In genomic region chr7:63114371-63114985, GRCh38 we compare ENCODE assay signal across 17 cellular contexts.
DNase-seq lines count a peak whose midpoint lies in the region; ATAC-seq, FAIRE-seq and TF ChIP-seq lines count a peak whose summit lies in the region.
"Had no signal": no experiment of that assay in that cellular context is flagged by ENCODE, and none has a peak within 500 bp of the region (broad histone marks: within the 10 kb centered on the region; RNA-seq: fewer than 3 reads in every experiment).

No MANE protein-coding gene starts in this region.

- FAIRE-seq in D721Med (lab: Jason Lieb, UNC): no peak
- FAIRE-seq: GM12892, GM19239 had no signal

- no peaks in the 10 kb centered on the region for H3K27me3 Mint-ChIP-seq in chondrocyte (ENCODE audit: low read depth)
- H3K27me3 Mint-ChIP-seq in stimulated activated memory B cell treated with anti-CD40 and anti-IgM and Interleukin-4, amounts not matched to agents 10 μg/mL and 1 μg/mL and 100 μg/mL, for 72 hours: no peaks in the 10 kb centered on the region
- H3K27me3 Mint-ChIP-seq: B cell; CD4-positive, alpha-beta memory T cell; IgD-negative memory B cell had no signal

- H3K36me3 ChIP-seq in BLaER1: no peaks in the 10 kb centered on the region

- H3K4me3 ChIP-seq in BLaER1: 0 out of 2 replicates have a peak overlapping the region, but pooled peaks have one; percentile 11
- H3K4me3 ChIP-seq: GM23338 had no signal

- peak; percentile 57 for ATAC-seq in stimulated activated memory B cell treated with anti-CD40 and anti-IgM and Interleukin-4, amounts not matched to agents 10 μg/mL and 1 μg/mL and 100 μg/mL, for 72 hours
- ATAC-seq in GM21360 (IDR thresholded peaks at IDR 0.05; ENCODE audit: unreplicated experiment) (no peak), GM21528 (IDR thresholded peaks at IDR 0.05; ENCODE audit: low FRiP score, unreplicated experiment) (no peak)
- ATAC-seq: GM23338 had no signal

- no peaks in the 10 kb centered on the region for H3K4me1 Mint-ChIP-seq in chondrocyte (ENCODE audit: low read depth)
- no peaks in the 10 kb centered on the region for H3K4me1 Mint-ChIP-seq in stimulated activated memory B cell treated with anti-CD40 and anti-IgM and Interleukin-4, amounts not matched to agents 10 μg/mL and 1 μg/mL and 100 μg/mL, for 72 hours
- H3K4me1 Mint-ChIP-seq: B cell, GM23338, H9, IgD-negative memory B cell had no signal

- no peak overlapping the region for H3K27ac Mint-ChIP-seq in chondrocyte (ENCODE audit: unreplicated experiment)
- H3K27ac Mint-ChIP-seq in stimulated activated memory B cell treated with anti-CD40 and anti-IgM and Interleukin-4, amounts not matched to agents 10 μg/mL and 1 μg/mL and 100 μg/mL, for 72 hours: no peak overlapping the region
- H3K27ac Mint-ChIP-seq: B cell; CD4-positive, alpha-beta memory T cell; GM23338; H9; IgD-negative memory B cell had no signal

- no peak overlapping the region for H3K27ac ChIP-seq in BLaER1
- H3K27ac ChIP-seq: C4-2B had no signal

- peaks cover 47% of the 10 kb centered on the region for H3K9me3 Mint-ChIP-seq in chondrocyte (ENCODE audit: low read depth)
- peaks cover 9% of the 10 kb centered on the region for H3K9me3 Mint-ChIP-seq in stimulated activated memory B cell treated with anti-CD40 and anti-IgM and Interleukin-4, amounts not matched to agents 10 μg/mL and 1 μg/mL and 100 μg/mL, for 72 hours

- peaks cover 2% of the 10 kb centered on the region for H3K36me3 Mint-ChIP-seq in chondrocyte (ENCODE audit: low read depth)
- no peaks in the 10 kb centered on the region for H3K36me3 Mint-ChIP-seq in stimulated activated memory B cell treated with anti-CD40 and anti-IgM and Interleukin-4, amounts not matched to agents 10 μg/mL and 1 μg/mL and 100 μg/mL, for 72 hours
- H3K36me3 Mint-ChIP-seq: IgD-negative memory B cell had no signal

- no peak for TF ChIP-seq CTCF in GM20000 (IDR thresholded peaks at IDR 0.05; ENCODE audit: extremely low read depth, missing control alignments)
- TF ChIP-seq CTCF in chondrocyte (IDR thresholded peaks at IDR 0.05): no peak
- TF ChIP-seq CTCF in D721Med (IDR thresholded peaks at IDR 0.05; ENCODE audit: insufficient read depth, missing control alignments): no peak

- no peaks in the 10 kb centered on the region for H4K20me1 ChIP-seq in BLaER1

- H3K4me3 Mint-ChIP-seq in chondrocyte (ENCODE audit: unreplicated experiment): no peak overlapping the region
- no peak overlapping the region for H3K4me3 Mint-ChIP-seq in stimulated activated memory B cell treated with anti-CD40 and anti-IgM and Interleukin-4, amounts not matched to agents 10 μg/mL and 1 μg/mL and 100 μg/mL, for 72 hours
- H3K4me3 Mint-ChIP-seq: B cell; CD4-positive, alpha-beta memory T cell; GM23338; H9; IgD-negative memory B cell had no signal

- no peaks in the 10 kb centered on the region for H3K27me3 ChIP-seq in BLaER1

- no peaks in the 10 kb centered on the region for H3K4me1 ChIP-seq in BLaER1

- no peak overlapping the region for H3K4me2 ChIP-seq in BLaER1
- H3K4me2 ChIP-seq: GM23338 had no signal

- DNase-seq in GM20000 (ENCODE audit: low spot score) (peak; percentile 35), chondrocyte (ENCODE audit: low spot score) (peak; percentile 96), D721Med (ENCODE audit: insufficient read length, low spot score) (no peak)
- DNase-seq: CD4-positive, alpha-beta memory T cell; DND-41; GDM1; H9 had no signal

- peaks cover 49% of the 10 kb centered on the region for H3K9me3 ChIP-seq in BLaER1

- no peak overlapping the region for H3K9ac ChIP-seq in BLaER1
